24 cellular contexts compared by ENCODE assay signal in the genomic region with DNA sequence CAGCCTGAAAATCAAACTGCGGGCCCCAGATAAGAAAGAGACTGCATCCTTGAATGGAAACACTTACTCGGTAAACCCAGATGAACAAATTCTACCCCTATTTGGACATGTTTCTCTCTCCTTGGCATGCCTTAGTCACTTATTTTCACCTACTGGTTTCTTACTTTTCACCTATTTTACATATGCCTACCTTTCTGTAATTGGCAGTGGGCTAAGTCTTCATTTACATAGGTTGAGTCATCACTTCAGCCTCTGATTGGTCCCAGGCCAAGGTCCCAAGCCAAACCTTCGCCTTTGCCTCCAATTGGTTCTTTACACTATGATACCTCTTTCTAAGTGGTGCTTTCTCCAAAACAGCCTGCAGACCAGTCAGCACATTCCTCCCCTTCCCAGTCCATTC.
A peak's percentile ranks its signal among the peaks of the same experiment; 100 is the strongest.
DNase-seq lines count a peak whose midpoint lies in the region; ATAC-seq and TF ChIP-seq lines count a peak whose summit lies in the region.
"Had no signal": no experiment of that assay in that cellular context is flagged by ENCODE, and none has a peak within 500 bp of the region (broad histone marks: within the 10 kb centered on the region; RNA-seq: fewer than 3 reads in every experiment).

No MANE protein-coding gene starts in this region.

- H3K4me2 ChIP-seq in Karpas-422 (ENCODE audit: low read depth, low read length, poor library complexity, severe bottlenecking) (peak overlapping the region; percentile 64), hepatocyte (no peak overlapping the region)
- H3K4me2 ChIP-seq: A549, neural progenitor cell had no signal

- H3K4me3 ChIP-seq in Karpas-422 (ENCODE audit: low read length): peak overlapping the region; percentile 37
- H3K4me3 ChIP-seq in hepatocyte: no peak overlapping the region
- no peak overlapping the region for H3K4me3 ChIP-seq in naive thymus-derived CD4-positive, alpha-beta T cell (ENCODE audit: low read length)
- H3K4me3 ChIP-seq: A549, lower lobe of right lung, mucosa of descending colon, neural progenitor cell, sigmoid colon had no signal

- peaks cover 0 to 6% (median 0%) of the 10 kb centered on the region in 5 donors for H3K36me3 Mint-ChIP-seq in naive thymus-derived CD4-positive, alpha-beta T cell
- H3K36me3 Mint-ChIP-seq: neural progenitor cell had no signal

- H4K20me1 ChIP-seq in Karpas-422 (ENCODE audit: insufficient read depth, low read depth, low read length): no peaks in the 10 kb centered on the region
- no peaks in the 10 kb centered on the region for H4K20me1 ChIP-seq in hepatocyte (ENCODE audit: insufficient read depth, poor library complexity, severe bottlenecking)

- WGBS in hepatocyte (ENCODE audit: low lambda C conversion rate, missing lambda C conversion rate): 77% methylated on average over 3 of the region's 3 CpGs

- peaks cover 0 to 2% (median 0%) of the 10 kb centered on the region in 11 donors for H3K9me3 Mint-ChIP-seq in naive thymus-derived CD4-positive, alpha-beta T cell

- H3K27me3 Mint-ChIP-seq in naive thymus-derived CD4-positive, alpha-beta T cell: no peaks in the 10 kb centered on the region
- H3K27me3 Mint-ChIP-seq: activated CD4-positive, alpha-beta T cell treated with anti-CD3 and anti-CD28 coated beads, Interleukin-2, amount 10 ng/mL, durations not matched to agents 7 days and 5 days; B cell had no signal

- H3K9ac ChIP-seq in Karpas-422 (ENCODE audit: low read length): 0 out of 2 replicates have a peak overlapping the region, but pooled peaks have one; percentile 50
- H3K9ac ChIP-seq: neural progenitor cell had no signal

- intact Hi-C loops in naive thymus-derived CD4-positive, alpha-beta T cell (cut with micrococcal nuclease): no loop called here

- H3K27ac ChIP-seq in Karpas-422 (ENCODE audit: low read length) (peak overlapping the region; percentile 94), hepatocyte (peak overlapping the region; percentile 29)
- no peak overlapping the region for H3K27ac ChIP-seq in naive thymus-derived CD4-positive, alpha-beta T cell (ENCODE audit: low read depth, low read length)
- H3K27ac ChIP-seq: A549, lower lobe of right lung, neural progenitor cell, sigmoid colon had no signal

- no peak overlapping the region for H3K27ac Mint-ChIP-seq in naive thymus-derived CD4-positive, alpha-beta T cell
- H3K27ac Mint-ChIP-seq: activated CD4-positive, alpha-beta T cell treated with anti-CD3 and anti-CD28 coated beads, Interleukin-2, amount 10 ng/mL, durations not matched to agents 7 days and 5 days; B cell; neural progenitor cell had no signal

- H3K4me3 Mint-ChIP-seq in naive thymus-derived CD4-positive, alpha-beta T cell: no peak overlapping the region
- H3K4me3 Mint-ChIP-seq: activated CD4-positive, alpha-beta T cell treated with anti-CD3 and anti-CD28 coated beads, Interleukin-2, amount 10 ng/mL, durations not matched to agents 7 days and 5 days; B cell; neural progenitor cell had no signal

- H3K79me2 ChIP-seq in Karpas-422 (ENCODE audit: low read length): no peaks in the 10 kb centered on the region
- H3K79me2 ChIP-seq in hepatocyte: no peaks in the 10 kb centered on the region

- H3K36me3 ChIP-seq in Karpas-422 (ENCODE audit: insufficient read depth, low read length): no peaks in the 10 kb centered on the region; the same call in 1 of the 2 replicates
- no peaks in the 10 kb centered on the region for H3K36me3 ChIP-seq in hepatocyte (replicated peaks; ENCODE audit: insufficient read depth, low read depth)
- H3K36me3 ChIP-seq in naive thymus-derived CD4-positive, alpha-beta T cell (ENCODE audit: control insufficient read depth in 2 of 3, insufficient read depth in 3 of 3, low read length in 3 of 3): no peaks in the 10 kb centered on the region
- H3K36me3 ChIP-seq: lower lobe of right lung, neural progenitor cell, sigmoid colon had no signal

- peak; percentile 17 to 29 for DNase-seq in activated CD4-positive, alpha-beta T cell treated with anti-CD3 and anti-CD28 coated beads, Interleukin-2, amount 50 U/mL, for 48 hours
- no peak for DNase-seq in activated CD4-positive, alpha-beta T cell treated with anti-CD3 and anti-CD28 coated beads for 4 hours
- DNase-seq in Karpas-422: peak; percentile 77
- DNase-seq in hepatocyte (ENCODE audit: low spot score): no peak
- peak; percentile 7 to 13 (median 11) for DNase-seq in stimulated activated CD4-positive, alpha-beta T cell treated with anti-CD3 and anti-CD28 coated beads, TNF-alpha, amount 100 ng/mL, for 24 hours (ENCODE audit: low read depth in 3 of 3)
- DNase-seq in GM13977 (ENCODE audit: low spot score): no peak
- DNase-seq in naive thymus-derived CD4-positive, alpha-beta T cell: no peak
- DNase-seq: activated CD4-positive, alpha-beta T cell treated with anti-CD3 and anti-CD28 coated beads, Interleukin-2, amount 10 ng/mL, durations not matched to agents 7 days and 5 days; amniotic stem cell; cortex of kidney; DMS79 treated with DMSO at 0.1 percent for 48 hours; Kasumi-1; lower lobe of right lung; mucosa of descending colon; NCI-H1092 treated with DMSO at 0.1 percent for 48 hours; NCI-H2029; NCI-H345; SHP77 treated with DMSO at 0.1 percent for 48 hours; sigmoid colon; SW 1271 had no signal

- no peaks in the 10 kb centered on the region for H3K9me2 ChIP-seq in Karpas-422 (replicated peaks; ENCODE audit: insufficient read depth, low read length)
- H3K9me2 ChIP-seq in hepatocyte (replicated peaks; ENCODE audit: insufficient read depth): no peaks in the 10 kb centered on the region

- TF ChIP-seq CTCF in hepatocyte (IDR thresholded peaks at IDR 0.05; ENCODE audit: poor library complexity) (no peak), GM13977 (IDR thresholded peaks at IDR 0.05; ENCODE audit: extremely low read depth, insufficient read depth, missing control alignments) (no peak)

- CTCF ChIA-PET in naive thymus-derived CD4-positive, alpha-beta T cell (lab: Charles Lee): no interaction called here

- no peaks in the 10 kb centered on the region for H3K9me3 ChIP-seq in Karpas-422 (ENCODE audit: low read length)
- H3K9me3 ChIP-seq in hepatocyte (ENCODE audit: low read depth): no peaks in the 10 kb centered on the region
- no peaks in the 10 kb centered on the region for H3K9me3 ChIP-seq in naive thymus-derived CD4-positive, alpha-beta T cell (ENCODE audit: control insufficient read depth in 2 of 3, low read length in 3 of 3)
- H3K9me3 ChIP-seq: A549, lower lobe of right lung, mucosa of descending colon, sigmoid colon had no signal

- ATAC-seq in naive thymus-derived CD4-positive, alpha-beta T cell: no peak
- ATAC-seq in HG03039 (IDR thresholded peaks at IDR 0.05; ENCODE audit: unreplicated experiment): no peak
- ATAC-seq: A549, lower lobe of right lung, mucosa of descending colon had no signal

- peaks cover 0 to 13% (median 4%) of the 10 kb centered on the region in 7 donors for H3K4me1 Mint-ChIP-seq in naive thymus-derived CD4-positive, alpha-beta T cell
- H3K4me1 Mint-ChIP-seq: activated CD4-positive, alpha-beta T cell treated with anti-CD3 and anti-CD28 coated beads, Interleukin-2, amount 10 ng/mL, durations not matched to agents 7 days and 5 days had no signal

- no peaks in the 10 kb centered on the region for H3K27me3 ChIP-seq in Karpas-422 (ENCODE audit: low read length)
- no peaks in the 10 kb centered on the region for H3K27me3 ChIP-seq in hepatocyte
- H3K27me3 ChIP-seq in naive thymus-derived CD4-positive, alpha-beta T cell (ENCODE audit: control insufficient read depth in 2 of 2, insufficient read depth in 2 of 2, low read length in 2 of 2): no peaks in the 10 kb centered on the region
- H3K27me3 ChIP-seq: neural progenitor cell, sigmoid colon had no signal

- in situ Hi-C loops in GM13977 (cut with MboI; ENCODE audit: low pct_unique_long_range_greater_than_20kb, low sequenced_read_pairs, unreplicated experiment): no loop called here

- peaks cover 88% of the 10 kb centered on the region for H3K4me1 ChIP-seq in Karpas-422 (ENCODE audit: low read length)
- no peaks in the 10 kb centered on the region for H3K4me1 ChIP-seq in hepatocyte (ENCODE audit: insufficient read depth)
- no peaks in the 10 kb centered on the region for H3K4me1 ChIP-seq in naive thymus-derived CD4-positive, alpha-beta T cell (ENCODE audit: control insufficient read depth in 2 of 2, insufficient read depth in 2 of 2, low read length in 2 of 2)
- H3K4me1 ChIP-seq: A549, lower lobe of right lung had no signal

- H2AFZ ChIP-seq in Karpas-422 (ENCODE audit: low read length) (no peak overlapping the region), hepatocyte (no peak overlapping the region)
- H2AFZ ChIP-seq: neural progenitor cell had no signal

- POLR2A ChIA-PET in naive thymus-derived CD4-positive, alpha-beta T cell (lab: Charles Lee): no interaction called here

Comparison
In these comparisons a context has a peak if more than half of its experiments do, and no peak if none do; other contexts are left out.
1. DNase-seq: peak in activated CD4-positive, alpha-beta T cell treated with anti-CD3 and anti-CD28 coated beads, Interleukin-2, amount 50 U/mL, for 48 hours (2 of 2), Karpas-422 (single experiment) and stimulated activated CD4-positive, alpha-beta T cell treated with anti-CD3 and anti-CD28 coated beads, TNF-alpha, amount 100 ng/mL, for 24 hours (3 of 3); none in activated CD4-positive, alpha-beta T cell treated with anti-CD3 and anti-CD28 coated beads for 4 hours (0 of 2), hepatocyte (single experiment), GM13977 (single experiment) and naive thymus-derived CD4-positive, alpha-beta T cell (0 of 9).